ENCODE assay signal across 9 cellular contexts in genomic region chr22:26162961-26163360, GRCh38. TPM values are rescaled to one million over a fixed set of nuclear protein-coding genes. Genes with fewer than 3 reads are reported as not detected.
"Had no signal": no experiment of that assay in that cellular context is flagged by ENCODE, and none has a peak within 500 bp of the region (broad histone marks: within the 10 kb centered on the region; RNA-seq: fewer than 3 reads in every experiment).

No MANE protein-coding gene starts in this region.

- H3K9me3 ChIP-seq: HAP-1 had no signal

- H3K9ac ChIP-seq: GM23248 had no signal

- H3K27ac Mint-ChIP-seq: HFFc6, IgD-negative memory B cell had no signal

- FAIRE-seq: HepG2 had no signal

- H3K36me3 ChIP-seq: HAP-1 had no signal

- H3K4me1 ChIP-seq: HAP-1 had no signal

- H2AFZ ChIP-seq: GM23248 had no signal

- DNase-seq: GM23248, GOT3, H7, HFFc6 had no signal

- ATAC-seq: HCT116, HepG2 had no signal

- H3K27ac ChIP-seq: GM23248 had no signal

- H3K4me3 Mint-ChIP-seq: HFFc6, IgD-negative memory B cell had no signal

- H3K4me3 ChIP-seq: GM23248, HAP-1 had no signal

- H3K36me3 Mint-ChIP-seq: IgD-negative memory B cell had no signal

RNA-seq across cellular contexts. Expression of gene SEZ6L, which starts 6.3 kb away (rescaled TPM):
- total RNA-seq: HepG2, HFFc6, HT1080 had no signal
